Comparison of ENCODE assay signal across 1 cellular context in the genomic region with DNA sequence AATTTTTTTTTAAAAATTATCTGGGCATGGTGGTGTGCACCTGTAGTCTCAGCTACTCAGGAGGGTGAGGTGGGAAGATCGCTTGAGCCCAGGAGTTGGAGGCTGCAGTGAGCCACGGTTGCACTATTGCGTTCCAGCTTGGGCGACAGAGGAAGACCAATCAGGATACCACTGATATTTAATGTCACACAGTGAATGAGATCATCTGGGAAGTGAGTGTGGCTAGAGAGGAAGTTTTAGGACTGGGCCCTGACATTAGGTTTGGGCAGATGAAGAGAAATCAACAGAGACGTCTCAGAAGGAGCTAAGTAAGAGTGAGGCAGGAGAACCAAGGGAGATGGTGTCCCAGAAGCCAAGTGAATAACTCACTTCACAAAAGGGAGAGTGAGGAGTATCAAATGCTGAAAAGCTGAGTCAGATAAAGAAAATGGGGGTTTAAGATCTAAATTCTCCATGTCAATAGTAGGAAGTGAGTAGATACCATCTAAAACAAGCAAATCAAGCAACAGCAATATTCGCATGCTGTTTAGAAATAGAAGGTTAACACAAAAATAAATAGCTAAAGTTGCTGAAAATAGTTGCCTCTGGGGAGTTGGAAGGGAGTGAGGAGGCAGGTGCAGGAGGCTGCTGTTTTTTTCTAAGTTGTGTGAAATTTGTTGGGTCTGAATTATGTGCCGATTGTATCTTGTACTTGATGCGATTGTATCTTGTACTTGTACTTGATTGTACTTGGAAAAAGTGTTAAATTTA.
TF ChIP-seq lines count a peak whose summit lies in the region.

No MANE protein-coding gene starts in this region.

TF ChIP-seq in K562, 482 proteins besides CTCF, POLR2A, EP300 and RAD21:
- TF ChIP-seq HIVEP1 (CRISPR knock-in tag; IDR thresholded peaks at IDR 0.05) (no peak), ZNF316 (IDR thresholded peaks at IDR 0.05) (peak; percentile 62; the same call in 1 of the 2 replicates), ZNF609 (CRISPR knock-in tag; IDR thresholded peaks at IDR 0.05; ENCODE audit: borderline replicate concordance) (no peak), KLF13 (tag; IDR thresholded peaks at IDR 0.05; ENCODE audit: borderline replicate concordance, low read depth) (no peak), NEUROD1 (IDR thresholded peaks at IDR 0.05; ENCODE audit: borderline replicate concordance, low read depth, low read length, partially characterized antibody) (no peak), MIER1 (IDR thresholded peaks at IDR 0.05; ENCODE audit: low read depth) (no peak), C11orf30 (IDR thresholded peaks at IDR 0.05; ENCODE audit: low read depth) (peak; percentile 38; the same call in 1 of the 2 replicates), ATF7 (IDR thresholded peaks at IDR 0.05) (peak; percentile 26; the same call in 1 of the 2 replicates), ZKSCAN3 (CRISPR knock-in tag; IDR thresholded peaks at IDR 0.05) (no peak), ATF3 (IDR thresholded peaks at IDR 0.05) (peak; percentile 10; the same call in 1 of the 2 replicates), ATF3 (CRISPR knock-in tag; conservative IDR thresholded peaks at IDR 0.05) (no peak)
